ENCODE assay signal across 1 cellular context in the genomic region with DNA sequence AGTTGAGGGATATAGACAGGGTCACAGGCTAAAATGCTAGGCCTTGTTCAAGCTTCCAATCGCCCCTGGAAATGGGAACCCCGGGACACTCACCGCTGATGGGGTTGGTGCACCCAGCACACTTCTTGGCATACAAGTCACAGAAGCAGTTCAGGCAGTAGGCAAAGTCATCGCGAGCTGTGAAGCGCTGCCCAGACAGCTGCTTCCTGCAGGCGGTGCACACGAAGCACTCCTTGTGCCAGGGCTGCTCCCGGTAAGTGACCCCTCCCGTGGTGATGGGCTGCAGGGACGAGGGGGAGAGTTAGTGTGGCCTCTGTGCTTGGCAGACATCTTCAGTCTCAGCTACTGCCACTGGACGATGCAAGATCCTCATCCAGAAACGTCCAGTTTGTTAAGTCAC.
A peak's percentile ranks its signal among the peaks of the same experiment; 100 is the strongest.
TF ChIP-seq lines count a peak whose summit lies in the region.

No MANE protein-coding gene starts in this region.

TF ChIP-seq in endothelial cell of umbilical vein, 7 proteins besides CTCF, POLR2A, EP300 and RAD21:
- TF ChIP-seq EZH2 (IDR thresholded peaks at IDR 0.05; ENCODE audit: borderline replicate concordance, low read depth, low read length, severe bottlenecking) (no peak), POLR2AphosphoS5 (IDR thresholded peaks at IDR 0.05; ENCODE audit: insufficient read depth, low read depth, low read length) (peak; percentile 46)
